23 cellular contexts compared by ENCODE assay signal in genomic region chr1:100481320-100481719, GRCh38. TPM values are rescaled to one million over a fixed set of nuclear protein-coding genes. Genes with fewer than 3 reads are reported as not detected.
A peak's percentile ranks its signal among the peaks of the same experiment; 100 is the strongest.
DNase-seq lines count a peak whose midpoint lies in the region; ATAC-seq and TF ChIP-seq lines count a peak whose summit lies in the region.
"Had no signal": no experiment of that assay in that cellular context is flagged by ENCODE, and none has a peak within 500 bp of the region (broad histone marks: within the 10 kb centered on the region; RNA-seq: fewer than 3 reads in every experiment).

No MANE protein-coding gene starts in this region.

- no peak for DNase-seq in CD8-positive, alpha-beta T cell
- DNase-seq in D341Med (ENCODE audit: low spot score): no peak
- DNase-seq: Calu3, DMS153, H9, Kasumi-1, NCI-H1092 treated with DMSO at 0.1 percent for 48 hours, NCI-H1436, NCI-H187 treated with DMSO at 0.1 percent for 48 hours, NCI-H2107, NCI-H524, NCI-H748 treated with DMSO at 0.1 percent for 48 hours, PC-3 had no signal

- no peaks in the 10 kb centered on the region for H3F3A ChIP-seq in neural cell (ENCODE audit: insufficient read depth, low read length, poor library complexity, severe bottlenecking)

- CTCF ChIA-PET in CD8-positive, alpha-beta T cell (lab: Charles Lee): no interaction called here

- peaks cover 81% of the 10 kb centered on the region for H3K36me3 Mint-ChIP-seq in CD8-positive, alpha-beta T cell
- H3K36me3 Mint-ChIP-seq in activated T-helper 17 cell treated with anti-CD3 and anti-CD28 coated beads, Interleukin-2, amount 50 U/mL, for 72 hours (ENCODE audit: low read depth): peaks cover 86% of the 10 kb centered on the region

- TF ChIP-seq CTCF in C4-2B (conservative IDR thresholded peaks at IDR 0.05) (no peak), neural cell (IDR thresholded peaks at IDR 0.05; ENCODE audit: poor library complexity, severe bottlenecking) (no peak)
- TF ChIP-seq CTCF in CD8-positive, alpha-beta T cell (IDR thresholded peaks at IDR 0.05): no peak

- POLR2A ChIA-PET in CD8-positive, alpha-beta T cell (lab: Charles Lee): interaction anchor here (0.7 kb wide), 1 partner anchor 115 kb away, joined by 3 read pairs; no protein-coding TSS in a partner anchor

- H3K4me1 Mint-ChIP-seq in CD8-positive, alpha-beta T cell (ENCODE audit: low read depth): peaks cover 21% of the 10 kb centered on the region
- peaks cover 4% of the 10 kb centered on the region for H3K4me1 Mint-ChIP-seq in activated T-helper 17 cell treated with anti-CD3 and anti-CD28 coated beads, Interleukin-2, amount 50 U/mL, for 72 hours

- H3K27me3 ChIP-seq in CD8-positive, alpha-beta T cell (ENCODE audit: insufficient read depth, low read length): no peaks in the 10 kb centered on the region
- no peaks in the 10 kb centered on the region for H3K27me3 ChIP-seq in neural cell (ENCODE audit: insufficient read depth, low read depth, low read length)
- H3K27me3 ChIP-seq: BLaER1 had no signal

- no peaks in the 10 kb centered on the region for H3K4me1 ChIP-seq in CD8-positive, alpha-beta T cell (ENCODE audit: insufficient read depth, low read length)

- no peaks in the 10 kb centered on the region for H3K9me3 ChIP-seq in CD8-positive, alpha-beta T cell (ENCODE audit: low read length)
- H3K9me3 ChIP-seq in neural cell (ENCODE audit: low read length): no peaks in the 10 kb centered on the region
- H3K9me3 ChIP-seq: BLaER1 had no signal

- no peaks in the 10 kb centered on the region for H3K27me3 Mint-ChIP-seq in CD8-positive, alpha-beta T cell (ENCODE audit: low read depth)
- no peaks in the 10 kb centered on the region for H3K27me3 Mint-ChIP-seq in activated T-helper 17 cell treated with anti-CD3 and anti-CD28 coated beads, Interleukin-2, amount 50 U/mL, for 72 hours

- intact Hi-C loops in CD8-positive, alpha-beta T cell (cut with DNase I, micrococcal nuclease): no loop called here

- no peak for TF ChIP-seq EP300 in neural cell (conservative IDR thresholded peaks at IDR 0.05; ENCODE audit: poor library complexity, severe bottlenecking)

- no peak overlapping the region for H3K9ac ChIP-seq in neural cell (ENCODE audit: low read length)
- H3K9ac ChIP-seq: BLaER1 had no signal

- no peak overlapping the region for H3K4me3 ChIP-seq in CD8-positive, alpha-beta T cell (ENCODE audit: low read depth, low read length)
- H3K4me3 ChIP-seq in neural cell (ENCODE audit: low read length): no peak overlapping the region
- H3K4me3 ChIP-seq: BLaER1, GM23338 had no signal

- no peaks in the 10 kb centered on the region for H3K9me2 ChIP-seq in neural cell (ENCODE audit: insufficient read depth, low read length)

- TF ChIP-seq RAD21 in neural cell (conservative IDR thresholded peaks at IDR 0.05): no peak

- H3K27ac Mint-ChIP-seq in CD8-positive, alpha-beta T cell: peak overlapping the region; percentile 16
- H3K27ac Mint-ChIP-seq in activated T-helper 17 cell treated with anti-CD3 and anti-CD28 coated beads, Interleukin-2, amount 50 U/mL, for 72 hours: peak overlapping the region; percentile 26
- H3K27ac Mint-ChIP-seq: GM23338, H9 had no signal

- peaks cover 17% of the 10 kb centered on the region for H3K36me3 ChIP-seq in CD8-positive, alpha-beta T cell (ENCODE audit: insufficient read depth, low read length)
- no peaks in the 10 kb centered on the region for H3K36me3 ChIP-seq in neural cell (ENCODE audit: insufficient read depth, low read length)

- H4K20me1 ChIP-seq in neural cell (ENCODE audit: insufficient read depth): no peaks in the 10 kb centered on the region
- H4K20me1 ChIP-seq: BLaER1 had no signal

- no peak for ATAC-seq in CD8-positive, alpha-beta T cell
- no peak for ATAC-seq in activated T-helper 17 cell treated with anti-CD3 and anti-CD28 coated beads, Interleukin-2, amount 50 U/mL, for 72 hours (replicated peaks)
- ATAC-seq in GM18861 (IDR thresholded peaks at IDR 0.05; ENCODE audit: unreplicated experiment) (no peak), HG02981 (IDR thresholded peaks at IDR 0.05; ENCODE audit: unreplicated experiment) (no peak)
- ATAC-seq: GM23338, HepG2, PC-3 had no signal

- H3K9me3 Mint-ChIP-seq in CD8-positive, alpha-beta T cell: peaks cover 6% of the 10 kb centered on the region
- no peaks in the 10 kb centered on the region for H3K9me3 Mint-ChIP-seq in activated T-helper 17 cell treated with anti-CD3 and anti-CD28 coated beads, Interleukin-2, amount 50 U/mL, for 72 hours
- H3K9me3 Mint-ChIP-seq: GM23338, H9 had no signal

- no peak overlapping the region for H2AFZ ChIP-seq in neural cell (ENCODE audit: low read depth, low read length)
- H2AFZ ChIP-seq: GM23338 had no signal

- H3K4me3 Mint-ChIP-seq in CD8-positive, alpha-beta T cell: no peak overlapping the region
- H3K4me3 Mint-ChIP-seq in activated T-helper 17 cell treated with anti-CD3 and anti-CD28 coated beads, Interleukin-2, amount 50 U/mL, for 72 hours: no peak overlapping the region
- H3K4me3 Mint-ChIP-seq: GM23338, H9 had no signal

- H3K4me2 ChIP-seq in neural cell (ENCODE audit: low read length): no peak overlapping the region
- H3K4me2 ChIP-seq: BLaER1, GM23338 had no signal

- H3K27ac ChIP-seq in C4-2B (peak overlapping the region; percentile 16; the same call in 1 of the 2 replicates), neural cell (ENCODE audit: low read length) (peak overlapping the region; percentile 45)
- no peak overlapping the region for H3K27ac ChIP-seq in CD8-positive, alpha-beta T cell (ENCODE audit: low read depth, low read length)
- H3K27ac ChIP-seq: BLaER1 had no signal

- no peaks in the 10 kb centered on the region for H3K79me2 ChIP-seq in neural cell (replicated peaks; ENCODE audit: insufficient read depth, low read length)

TF ChIP-seq in neural cell, 6 proteins besides CTCF, POLR2A, EP300 and RAD21:
- no peak for TF ChIP-seq MXI1 (conservative IDR thresholded peaks at IDR 0.05; ENCODE audit: poor library complexity, severe bottlenecking)
- TF ChIP-seq TAF1 (IDR thresholded peaks at IDR 0.05; ENCODE audit: low read depth): no peak
- TF ChIP-seq EZH2 (IDR thresholded peaks at IDR 0.05; ENCODE audit: borderline replicate concordance, insufficient read depth, low read length, poor library complexity, severe bottlenecking): no peak
- no peak for TF ChIP-seq POLR2AphosphoS5 (IDR thresholded peaks at IDR 0.05)
- TF ChIP-seq, protein P1, sequence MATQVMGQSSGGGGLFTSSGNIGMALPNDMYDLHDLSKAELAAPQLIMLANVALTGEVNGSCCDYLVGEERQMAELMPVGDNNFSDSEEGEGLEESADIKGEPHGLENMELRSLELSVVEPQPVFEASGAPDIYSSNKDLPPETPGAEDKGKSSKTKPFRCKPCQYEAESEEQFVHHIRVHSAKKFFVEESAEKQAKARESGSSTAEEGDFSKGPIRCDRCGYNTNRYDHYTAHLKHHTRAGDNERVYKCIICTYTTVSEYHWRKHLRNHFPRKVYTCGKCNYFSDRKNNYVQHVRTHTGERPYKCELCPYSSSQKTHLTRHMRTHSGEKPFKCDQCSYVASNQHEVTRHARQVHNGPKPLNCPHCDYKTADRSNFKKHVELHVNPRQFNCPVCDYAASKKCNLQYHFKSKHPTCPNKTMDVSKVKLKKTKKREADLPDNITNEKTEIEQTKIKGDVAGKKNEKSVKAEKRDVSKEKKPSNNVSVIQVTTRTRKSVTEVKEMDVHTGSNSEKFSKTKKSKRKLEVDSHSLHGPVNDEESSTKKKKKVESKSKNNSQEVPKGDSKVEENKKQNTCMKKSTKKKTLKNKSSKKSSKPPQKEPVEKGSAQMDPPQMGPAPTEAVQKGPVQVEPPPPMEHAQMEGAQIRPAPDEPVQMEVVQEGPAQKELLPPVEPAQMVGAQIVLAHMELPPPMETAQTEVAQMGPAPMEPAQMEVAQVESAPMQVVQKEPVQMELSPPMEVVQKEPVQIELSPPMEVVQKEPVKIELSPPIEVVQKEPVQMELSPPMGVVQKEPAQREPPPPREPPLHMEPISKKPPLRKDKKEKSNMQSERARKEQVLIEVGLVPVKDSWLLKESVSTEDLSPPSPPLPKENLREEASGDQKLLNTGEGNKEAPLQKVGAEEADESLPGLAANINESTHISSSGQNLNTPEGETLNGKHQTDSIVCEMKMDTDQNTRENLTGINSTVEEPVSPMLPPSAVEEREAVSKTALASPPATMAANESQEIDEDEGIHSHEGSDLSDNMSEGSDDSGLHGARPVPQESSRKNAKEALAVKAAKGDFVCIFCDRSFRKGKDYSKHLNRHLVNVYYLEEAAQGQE (IDR thresholded peaks at IDR 0.05; ENCODE audit: borderline replicate concordance): no peak
- TF ChIP-seq SMC3 (conservative IDR thresholded peaks at IDR 0.05; ENCODE audit: poor library complexity): no peak

RNA-seq across cellular contexts. Expression of gene GPR88, which starts 56.6 kb away (rescaled TPM):
- total RNA-seq in CD8-positive, alpha-beta T cell: not detected
- under 1 TPM in 1 of 2 donors, not detected in 1; 0.11 TPM for total RNA-seq in activated T-helper 17 cell treated with anti-CD3 and anti-CD28 coated beads, Interleukin-2, amount 50 U/mL, for 72 hours
- polyA plus RNA-seq in neural cell: 12.0 and 15.4 TPM in 2 replicates
- polyA minus RNA-seq in neural cell: 18.0 and 23.7 TPM in 2 replicates
- total RNA-seq: Calu3, H9, HepG2, M059J had no signal
- polyA plus RNA-seq: AG04450, GM23338, HepG2 had no signal
